In genomic region chr3:127779747-127780146, GRCh38 we compare ENCODE assay signal across 9 cellular contexts.
DNase-seq lines count a peak whose midpoint lies in the region; ATAC-seq lines count a peak whose summit lies in the region.
"Had no signal": no experiment of that assay in that cellular context is flagged by ENCODE, and none has a peak within 500 bp of the region (broad histone marks: within the 10 kb centered on the region; RNA-seq: fewer than 3 reads in every experiment).

No MANE protein-coding gene starts in this region.

- DNase-seq in NCI-H2196 (lab: John Stamatoyannopoulos, UW; ENCODE audit: unreplicated experiment), result peak; percentile 21
- no peak for DNase-seq in NCI-H2196 treated with DMSO at 0.1 percent for 48 hours (lab: John Stamatoyannopoulos, UW; ENCODE audit: unreplicated experiment)
- peak; percentile 22 to 43 for DNase-seq in Kasumi-1 (lab: John Stamatoyannopoulos, UW)
- DNase-seq in caudate nucleus (lab: John Stamatoyannopoulos, UW), result peak in 15 of 61 donors; percentile 4 to 84 (median 21)
- DNase-seq in stimulated activated effector memory CD8-positive, alpha-beta T cell treated with anti-CD3 and anti-CD28 coated beads, Interleukin-12 subunit alpha, Interleukin-12 subunit beta, amount 100 ng/mL, for 72 hours (ENCODE audit: low spot score in 2 of 2), result no peak
- DNase-seq in central memory CD4-positive, alpha-beta T cell, result no peak
- DNase-seq in activated CD4-positive, CD25-positive, alpha-beta regulatory T cell (lab: John Stamatoyannopoulos, UW), result no peak
- DNase-seq: NK-92 treated with Interleukin-12 subunit alpha and Interleukin-12 subunit beta, amount 100 ng/mL, for 24 hours had no signal

- peak overlapping the region; percentile 3 for H3K27ac Mint-ChIP-seq in stimulated activated effector memory CD8-positive, alpha-beta T cell treated with anti-CD3 and anti-CD28 coated beads, Interleukin-12 subunit alpha, Interleukin-12 subunit beta, amount 100 ng/mL, for 72 hours

- no peaks in the 10 kb centered on the region for H3K36me3 Mint-ChIP-seq in stimulated activated effector memory CD8-positive, alpha-beta T cell treated with anti-CD3 and anti-CD28 coated beads, Interleukin-12 subunit alpha, Interleukin-12 subunit beta, amount 100 ng/mL, for 72 hours

- peak; percentile 50 for ATAC-seq in stimulated activated effector memory CD8-positive, alpha-beta T cell treated with anti-CD3 and anti-CD28 coated beads, Interleukin-12 subunit alpha, Interleukin-12 subunit beta, amount 100 ng/mL, for 72 hours
- ATAC-seq in HG02588 (IDR thresholded peaks at IDR 0.05; ENCODE audit: unreplicated experiment), result no peak

- no peaks in the 10 kb centered on the region for H3K9me3 Mint-ChIP-seq in stimulated activated effector memory CD8-positive, alpha-beta T cell treated with anti-CD3 and anti-CD28 coated beads, Interleukin-12 subunit alpha, Interleukin-12 subunit beta, amount 100 ng/mL, for 72 hours

- peaks cover 22% of the 10 kb centered on the region for H3K4me1 Mint-ChIP-seq in stimulated activated effector memory CD8-positive, alpha-beta T cell treated with anti-CD3 and anti-CD28 coated beads, Interleukin-12 subunit alpha, Interleukin-12 subunit beta, amount 100 ng/mL, for 72 hours

- peak overlapping the region; percentile 48 for H3K27ac ChIP-seq in caudate nucleus (ENCODE audit: low read depth, low read length)

- no peak overlapping the region for H3K4me3 Mint-ChIP-seq in stimulated activated effector memory CD8-positive, alpha-beta T cell treated with anti-CD3 and anti-CD28 coated beads, Interleukin-12 subunit alpha, Interleukin-12 subunit beta, amount 100 ng/mL, for 72 hours

Comparison
In these comparisons a context has a peak if more than half of its experiments do, and no peak if none do; other contexts are left out.
1. DNase-seq: peak in NCI-H2196 (single experiment) and Kasumi-1 (2 of 2); none in NCI-H2196 treated with DMSO at 0.1 percent for 48 hours (single experiment), stimulated activated effector memory CD8-positive, alpha-beta T cell treated with anti-CD3 and anti-CD28 coated beads, Interleukin-12 subunit alpha, Interleukin-12 subunit beta, amount 100 ng/mL, for 72 hours (0 of 2), central memory CD4-positive, alpha-beta T cell (single experiment) and activated CD4-positive, CD25-positive, alpha-beta regulatory T cell (0 of 4).